29 cellular contexts compared by ENCODE assay signal in genomic region chr17:19345067-19345460, GRCh38. TPM values are rescaled to one million over a fixed set of nuclear protein-coding genes. Genes with fewer than 3 reads are reported as not detected.
DNase-seq lines count a peak whose midpoint lies in the region; ATAC-seq and TF ChIP-seq lines count a peak whose summit lies in the region.
"Had no signal": no experiment of that assay in that cellular context is flagged by ENCODE, and none has a peak within 500 bp of the region (broad histone marks: within the 10 kb centered on the region; RNA-seq: fewer than 3 reads in every experiment).

No MANE protein-coding gene starts in this region.

- H3K27me3 Mint-ChIP-seq in activated T-cell treated with anti-CD3 and anti-CD28 coated beads, Interleukin-2, amount 50 U/mL, for 24 hours, result peaks cover 19% of the 10 kb centered on the region

- H3K4me1 Mint-ChIP-seq in activated T-cell treated with anti-CD3 and anti-CD28 coated beads, Interleukin-2, amount 50 U/mL, for 24 hours (ENCODE audit: low read depth), result no peaks in the 10 kb centered on the region

- 75 to 94% (median 92%) methylated on average over 5 to 7 of the region's 7 CpGs for WGBS in adrenal gland, 4 donors
- no CpG with 5 or more reads among the region's 7 CpGs for WGBS in right lobe of liver (ENCODE audit: insufficient coverage, low coverage, low lambda C conversion rate, missing lambda C conversion rate)

- no peaks in the 10 kb centered on the region for H3K36me3 Mint-ChIP-seq in activated T-cell treated with anti-CD3 and anti-CD28 coated beads, Interleukin-2, amount 50 U/mL, for 24 hours (ENCODE audit: low read depth)
- H3K36me3 Mint-ChIP-seq: activated naive CD4-positive, alpha-beta T cell treated with anti-CD3 and anti-CD28 coated beads, Interleukin-2, amount 50 U/mL, for 72 hours; stimulated activated memory B cell treated with anti-CD40 and anti-IgM and Interleukin-4, amounts not matched to agents 10 μg/mL and 1 μg/mL and 100 μg/mL, for 72 hours had no signal

- TF ChIP-seq CTCF in adrenal gland (IDR thresholded peaks at IDR 0.05) (no peak), right lobe of liver (IDR thresholded peaks at IDR 0.05) (no peak), tibial artery (IDR thresholded peaks at IDR 0.05) (no peak)

- no peak for ATAC-seq in right lobe of liver
- ATAC-seq: activated naive CD4-positive, alpha-beta T cell treated with anti-CD3 and anti-CD28 coated beads, Interleukin-2, amount 50 U/mL, for 72 hours; esophagus mucosa; Panc1; psoas muscle had no signal

- H3K36me3 ChIP-seq in adrenal gland (replicated peaks in 1 of 2), result no peaks in the 10 kb centered on the region
- H3K36me3 ChIP-seq in right lobe of liver, result no peaks in the 10 kb centered on the region
- H3K36me3 ChIP-seq in tibial artery, result no peaks in the 10 kb centered on the region
- H3K36me3 ChIP-seq: cardiac muscle cell, left ventricle myocardium inferior had no signal

- H3K4me3 ChIP-seq in adrenal gland, result no peak overlapping the region
- no peak overlapping the region for H3K4me3 ChIP-seq in right lobe of liver
- no peak overlapping the region for H3K4me3 ChIP-seq in tibial artery
- H3K4me3 ChIP-seq: cardiac muscle cell, left ventricle myocardium inferior, psoas muscle had no signal

- DNase-seq in activated T-cell treated with anti-CD3 and anti-CD28 coated beads, Interleukin-2, amount 50 U/mL, for 24 hours, result peak; percentile 16
- DNase-seq in activated T-cell treated with anti-CD3 and anti-CD28 coated beads, Interleukin-2, amount 50 U/mL, for 1 hour, result no peak
- peak in 4 of 7 donors; percentile 12 to 55 (median 13) for DNase-seq in adrenal gland
- no peak for DNase-seq in right lobe of liver
- no peak for DNase-seq in tibial artery
- DNase-seq in NCI-H2227 (lab: John Stamatoyannopoulos, UW; ENCODE audit: unreplicated experiment), result no peak
- DNase-seq in C1 segment of cervical spinal cord (lab: John Stamatoyannopoulos, UW), result no peak
- no peak for DNase-seq in HUDEP-2 (lab: John Stamatoyannopoulos, UW; ENCODE audit: unreplicated experiment in 76 of 76)
- DNase-seq: activated CD4-positive, alpha-beta T cell treated with anti-CD3 and anti-CD28 coated beads, Interleukin-2, amount 50 U/mL, for 48 hours; aorta; CD4-positive, alpha-beta T cell; EL; HCEC 1CT; Kasumi-1; left ventricle myocardium inferior; NCI-H1417; NCI-H2029 treated with DMSO at 0.1 percent for 48 hours; NCI-H345; NCI-H69; SHP77 treated with DMSO at 0.1 percent for 48 hours; T-helper 2 cell had no signal

- no peak overlapping the region for H3K27ac ChIP-seq in adrenal gland
- H3K27ac ChIP-seq in right lobe of liver, result peak overlapping the region in 2 of 3 donors; percentile 82 to 88
- peak overlapping the region; percentile 79 to 97 for H3K27ac ChIP-seq in tibial artery
- H3K27ac ChIP-seq: cardiac muscle cell had no signal

- no peaks in the 10 kb centered on the region for H3K9me3 Mint-ChIP-seq in activated T-cell treated with anti-CD3 and anti-CD28 coated beads, Interleukin-2, amount 50 U/mL, for 24 hours
- H3K9me3 Mint-ChIP-seq: activated naive CD4-positive, alpha-beta T cell treated with anti-CD3 and anti-CD28 coated beads, Interleukin-2, amount 50 U/mL, for 72 hours; activated T-helper 2 cell treated with anti-CD3 and anti-CD28 coated beads, Interferon-gamma antibody, Interleukin-2, Interleukin-4, amounts not matched to agents 10 μg/mL and 5 μg/mL and 100 μg/mL, durations not matched to agents 14 hours and 24 hours and 36 hours; CD4-positive, alpha-beta T cell; stimulated activated memory B cell treated with anti-CD40 and anti-IgM and Interleukin-4, amounts not matched to agents 10 μg/mL and 1 μg/mL and 100 μg/mL, for 72 hours had no signal

- H3K9me3 ChIP-seq in adrenal gland (replicated peaks in 1 of 3) (no peaks in the 10 kb centered on the region), right lobe of liver (no peaks in the 10 kb centered on the region), tibial artery (no peaks in the 10 kb centered on the region)
- H3K9me3 ChIP-seq: left ventricle myocardium inferior, psoas muscle had no signal

- intact Hi-C loops in adrenal gland (cut with DNase I) (no loop called here), right lobe of liver (cut with DNase I) (no loop called here), tibial artery (cut with DNase I; ENCODE audit: low total_unique reads) (no loop called here)

- no peak overlapping the region for H3K4me3 Mint-ChIP-seq in activated T-cell treated with anti-CD3 and anti-CD28 coated beads, Interleukin-2, amount 50 U/mL, for 24 hours
- H3K4me3 Mint-ChIP-seq: CD4-positive, alpha-beta T cell; stimulated activated memory B cell treated with anti-CD40 and anti-IgM and Interleukin-4, amounts not matched to agents 10 μg/mL and 1 μg/mL and 100 μg/mL, for 72 hours had no signal

- no peak for TF ChIP-seq POLR2A in adrenal gland (IDR thresholded peaks at IDR 0.05)
- TF ChIP-seq POLR2A in right lobe of liver (IDR thresholded peaks at IDR 0.05), result no peak

- H3K27ac Mint-ChIP-seq in activated T-cell treated with anti-CD3 and anti-CD28 coated beads, Interleukin-2, amount 50 U/mL, for 24 hours, result no peak overlapping the region
- H3K27ac Mint-ChIP-seq: activated naive CD4-positive, alpha-beta T cell treated with anti-CD3 and anti-CD28 coated beads, Interleukin-2, amount 50 U/mL, for 72 hours; activated T-helper 2 cell treated with anti-CD3 and anti-CD28 coated beads, Interferon-gamma antibody, Interleukin-2, Interleukin-4, amounts not matched to agents 10 μg/mL and 5 μg/mL and 100 μg/mL, durations not matched to agents 14 hours and 24 hours and 36 hours; CD4-positive, alpha-beta T cell; stimulated activated memory B cell treated with anti-CD40 and anti-IgM and Interleukin-4, amounts not matched to agents 10 μg/mL and 1 μg/mL and 100 μg/mL, for 72 hours had no signal

- H3K27me3 ChIP-seq in adrenal gland (no peaks in the 10 kb centered on the region), right lobe of liver (no peaks in the 10 kb centered on the region), tibial artery (no peaks in the 10 kb centered on the region)
- H3K27me3 ChIP-seq: cardiac muscle cell had no signal

- H3K4me1 ChIP-seq in adrenal gland (replicated peaks in 1 of 2) (peaks cover 12 to 28% of the 10 kb centered on the region in 2 donors), right lobe of liver (peaks cover 0 to 72% (median 35%) of the 10 kb centered on the region in 4 donors), tibial artery (peaks cover 0 to 46% (median 30%) of the 10 kb centered on the region in 4 donors)

RNA-seq across cellular contexts. Expression of gene B9D1, which starts 17.5 kb away (rescaled TPM):
- total RNA-seq in adrenal gland (10 to 100 TPM; 19.3 to 67.7 (median 30.1) TPM), right lobe of liver (10 to 100 TPM in 2 of 6 experiments, 1 to 10 TPM in 4; 2.3 to 27.9 (median 5.7) TPM)
- 10 to 100 TPM; 24.7 to 56.4 (median 37.2) TPM for polyA plus RNA-seq in adrenal gland

RNA-seq across cellular contexts. Expression of gene MAPK7, which starts 33.2 kb away (rescaled TPM):
- total RNA-seq in adrenal gland (100 to 1,000 TPM in 1 of 8 donors, 10 to 100 TPM in 7; 37.4 to 223 (median 48.3) TPM), right lobe of liver (1 to 10 TPM; 5.7 to 9.2 (median 6.7) TPM)
- 10 to 100 TPM; 22.6 to 41.3 (median 26.8) TPM for polyA plus RNA-seq in adrenal gland

RNA-seq across cellular contexts. Expression of gene MFAP4, which starts 41.9 kb away (rescaled TPM):
- total RNA-seq in adrenal gland (10 to 100 TPM; 24.1 to 84.5 (median 29.9) TPM), right lobe of liver (10 to 100 TPM in 2 of 6 experiments, 1 to 10 TPM in 4; 2.3 to 12.0 (median 6.5) TPM)
- polyA plus RNA-seq in adrenal gland, result 10 to 100 TPM; 36.8 to 53.6 (median 40.1) TPM
- total RNA-seq: activated naive CD4-positive, alpha-beta T cell treated with anti-CD3 and anti-CD28 coated beads, Interleukin-2, amount 50 U/mL, for 72 hours; activated T-helper 2 cell treated with anti-CD3 and anti-CD28 coated beads, Interferon-gamma antibody, Interleukin-2, Interleukin-4, amounts not matched to agents 10 μg/mL and 5 μg/mL and 100 μg/mL, durations not matched to agents 14 hours and 24 hours and 36 hours; CD4-positive, alpha-beta T cell had no signal
- polyA plus RNA-seq: keratinocyte had no signal

Comparison
In these comparisons a context has a peak if more than half of its experiments do, and no peak if none do; other contexts are left out.
1. DNase-seq: peak in activated T-cell treated with anti-CD3 and anti-CD28 coated beads, Interleukin-2, amount 50 U/mL, for 24 hours (single experiment) and adrenal gland (4 of 7); none in activated T-cell treated with anti-CD3 and anti-CD28 coated beads, Interleukin-2, amount 50 U/mL, for 1 hour (single experiment), right lobe of liver (0 of 3), tibial artery (0 of 2), NCI-H2227 (single experiment), C1 segment of cervical spinal cord (0 of 14) and HUDEP-2 (0 of 76).
2. H3K27ac ChIP-seq: peak in right lobe of liver (2 of 3) and tibial artery (2 of 2); none in adrenal gland (0 of 5).